ENCODE assay signal across 8 cellular contexts in genomic region chr7:74874748-74875512, GRCh38. TPM values are rescaled to one million over a fixed set of nuclear protein-coding genes. Genes with fewer than 3 reads are reported as not detected.
DNase-seq lines count a peak whose midpoint lies in the region; ATAC-seq, FAIRE-seq and TF ChIP-seq lines count a peak whose summit lies in the region.
"Not testable (repeated sequence)": the region's sequence is repeated elsewhere in the genome, so short reads cannot be mapped to it uniquely, and the experiment has no call there.

No MANE protein-coding gene starts in this region.

- WGBS in heart right ventricle, 2 donors: 42 to 44% methylated on average over 11 to 16 of the region's 20 CpGs
- 0% methylated on average over 1 of the region's 20 CpGs for WGBS in HepG2 (ENCODE audit: low lambda C conversion rate)
- WGBS in transverse colon (ENCODE audit: low coverage in 1 of 2), 2 donors: 40% methylated on average over 7 of the region's 20 CpGs; no CpG with 5 or more reads in 1 of the 2 donors

- not testable (repeated sequence) for H3K4me1 ChIP-seq in adipocyte (ENCODE audit: control insufficient read depth, insufficient read depth, low read length); heart right ventricle; HepG2 (ENCODE audit: insufficient read depth, low read length); transverse colon

- H3K27me3 ChIP-seq in adipocyte (replicated peaks; ENCODE audit: control insufficient read depth, insufficient read depth, low read length); heart right ventricle; HepG2 (ENCODE audit: control insufficient read depth in 1 of 2, insufficient read depth in 2 of 2, low read length in 2 of 2); transverse colon: not testable (repeated sequence)

- POLR2A ChIA-PET in HepG2 (lab: Yijun Ruan, JAX): not testable (repeated sequence)

- H3K27ac ChIP-seq in heart right ventricle (peak overlapping the region in 7 of 10 donors; percentile 44 to 79 (median 53)), HepG2 (ENCODE audit: extremely low read length, insufficient read depth, low read length) (peak overlapping the region; percentile 48), transverse colon (peak overlapping the region in 1 of 4 donors; percentile 45)

- TF ChIP-seq POLR2A in HepG2 (IDR thresholded peaks at IDR 0.05; ENCODE audit: insufficient read depth in 1 of 2, low read depth in 2 of 2, low read length in 2 of 2); transverse colon (IDR thresholded peaks at IDR 0.05): not testable (repeated sequence)

- in situ Hi-C loops in HepG2 (cut with HindIII; ENCODE audit: extremely low pct_ligation_motif_present, low pct_unique_long_range_greater_than_20kb); transverse colon (cut with MboI; ENCODE audit: low pct_ligation_motif_present in 1 of 4, low pct_unique_long_range_greater_than_20kb in 1 of 4, low sequenced_read_pairs in 3 of 4): not testable (repeated sequence)

- H4K20me1 ChIP-seq in HepG2 (ENCODE audit: insufficient read depth, low read length): not testable (repeated sequence)

- not testable (repeated sequence) for H3K4me3 ChIP-seq in adipocyte (ENCODE audit: low read length); heart right ventricle; transverse colon
- peak overlapping the region in 1 of 3 experiments; percentile 44; a peak in 2 of 6 replicates for H3K4me3 ChIP-seq in HepG2 (replicated peaks in 1 of 3; ENCODE audit: insufficient read depth in 1 of 3, low read depth in 2 of 3, low read length in 3 of 3)

- not testable (repeated sequence) for H3K9ac ChIP-seq in adipocyte (ENCODE audit: low read length)
- peak overlapping the region; percentile 34 for H3K9ac ChIP-seq in HepG2 (ENCODE audit: insufficient read depth, low read depth, low read length)

- not testable (repeated sequence) for BruUV-seq in HepG2 (replicated peaks; lab: Mats Ljungman, UMichigan)

- not testable (repeated sequence) for H2AFZ ChIP-seq in HepG2 (ENCODE audit: low read length)

- TF ChIP-seq EP300 in HepG2 (IDR thresholded peaks at IDR 0.05; ENCODE audit: low read depth in 2 of 2, low read length in 2 of 2) (peak in 1 of 2 experiments; percentile 41; a peak in 1 of 4 replicates), HepG2 (CRISPR knock-in tag; IDR thresholded peaks at IDR 0.05; ENCODE audit: borderline replicate concordance) (peak; percentile 57; the same call in 1 of the 2 replicates)
- not testable (repeated sequence) for TF ChIP-seq EP300 in transverse colon (IDR thresholded peaks at IDR 0.05; ENCODE audit: low read depth)

- H3K9me3 ChIP-seq in adipocyte (ENCODE audit: control insufficient read depth, low read length); heart right ventricle; HepG2 (ENCODE audit: low read length); transverse colon: not testable (repeated sequence)

- not testable (repeated sequence) for H3K36me3 ChIP-seq in adipocyte (ENCODE audit: control insufficient read depth, insufficient read depth, low read length, severe bottlenecking); heart right ventricle; HepG2 (replicated peaks in 1 of 2; ENCODE audit: control insufficient read depth in 1 of 2, insufficient read depth in 2 of 2, low read length in 2 of 2); transverse colon

- ATAC-seq in heart right ventricle (peak; percentile 77 to 92 (median 90)), HepG2 (peak; percentile 90)

- CTCF ChIA-PET in HepG2 (lab: Yijun Ruan, JAX; ENCODE audit: low intra/inter-chr PET ratio, low total read pairs): not testable (repeated sequence)

- DNase-seq in DMS53 (lab: John Stamatoyannopoulos, UW): peak; percentile 27
- peak; percentile 3 for DNase-seq in NCI-H460 (ENCODE audit: extremely low read depth, low read depth)
- peak; percentile 34 for DNase-seq in adipocyte (ENCODE audit: low read depth)
- DNase-seq in dermis blood vessel endothelial cell: peak; percentile 32
- peak; percentile 44 to 45 for DNase-seq in heart right ventricle
- DNase-seq in HepG2 (ENCODE audit: low spot score): peak; percentile 67
- DNase-seq in pons (ENCODE audit: low spot score): peak; percentile 53
- DNase-seq in transverse colon: peak; percentile 48

- TF ChIP-seq RAD21 in HepG2 (CRISPR knock-in tag; IDR thresholded peaks at IDR 0.05): not testable (repeated sequence)

- H3K79me2 ChIP-seq in HepG2 (ENCODE audit: insufficient read depth, low read length): not testable (repeated sequence)

- intact Hi-C loops in heart right ventricle (cut with DNase I); HepG2 (cut with micrococcal nuclease; ENCODE audit: unreplicated experiment); transverse colon (cut with DNase I; ENCODE audit: low total_unique reads): not testable (repeated sequence)

- peak overlapping the region; percentile 49 for H3K4me2 ChIP-seq in HepG2 (ENCODE audit: low read depth, low read length)

- TF ChIP-seq CTCF in heart right ventricle (IDR thresholded peaks at IDR 0.05); HepG2 (CRISPR knock-in tag; IDR thresholded peaks at IDR 0.05); transverse colon (IDR thresholded peaks at IDR 0.05): not testable (repeated sequence)

- not testable (repeated sequence) for FAIRE-seq in HepG2 (lab: Jason Lieb, UNC)

TF ChIP-seq in HepG2, 621 proteins besides CTCF, POLR2A, EP300 and RAD21 (continues in another document):
- TF ChIP-seq ZGPAT (CRISPR knock-in tag; IDR thresholded peaks at IDR 0.05): peak; percentile 50; the same call in 1 of the 2 replicates
- TF ChIP-seq PATZ1 (CRISPR knock-in tag; IDR thresholded peaks at IDR 0.05): peak; percentile 93

RNA-seq across cellular contexts. Expression of gene GTF2IRD2, which starts 23.5 kb away (rescaled TPM):
- 6.2 and 14.3 TPM in 2 replicates for total RNA-seq in NCI-H460 (2014; rRNA removed; shearing (Covaris generic))
- polyA plus RNA-seq in NCI-H460 (2014; cell fraction: nucleus; rRNA removed): 5.9 and 11.3 TPM in 2 replicates
- total RNA-seq in dermis blood vessel endothelial cell (3.8 and 4.8 TPM in 2 replicates), heart right ventricle (10 to 100 TPM; 12.4 to 26.1 (median 17.7) TPM), HepG2 (2016; rRNA removed; fragmentation: Illumina TruSeq; extraction: Trizol) (4.4 and 6.5 TPM in 2 replicates), transverse colon (100 to 1,000 TPM in 1 of 4 donors, 10 to 100 TPM in 3; 12.1 to 103 (median 24.9) TPM)
- polyA plus RNA-seq in heart right ventricle (10 to 100 TPM; 10.1 to 24.4 TPM), HepG2 (2011; rRNA removed) (9.4 and 11.2 TPM in 2 replicates)
- 15.2 and 16.5 TPM in 2 replicates for total RNA-seq in HepG2 (2016; cell fraction: cytosol; rRNA removed; fragmentation: Illumina TruSeq; extraction: Trizol; ENCODE audit: low read depth)
- 5.2 and 5.5 TPM in 2 replicates for total RNA-seq in HepG2 (2016; cell fraction: insoluble cytoplasmic fraction; rRNA removed; fragmentation: Illumina TruSeq; extraction: Trizol)
- 10.4 and 16.6 TPM in 2 replicates for total RNA-seq in HepG2 (2016; cell fraction: membrane; rRNA removed; fragmentation: Illumina TruSeq; extraction: Trizol)
- total RNA-seq in HepG2 (2016; cell fraction: nucleus; rRNA removed; fragmentation: Illumina TruSeq; extraction: Trizol): 5.0 and 5.3 TPM in 2 replicates
- 2.1 and 3.0 TPM in 2 replicates for polyA plus RNA-seq in HepG2 (2011; cell fraction: cytosol; rRNA removed)
- 6.6 and 7.1 TPM in 2 replicates for polyA plus RNA-seq in HepG2 (2011; cell fraction: nucleus; rRNA removed)
- polyA plus RNA-seq in HepG2 (2012): 6.2 and 11.7 TPM in 2 replicates
- 16.1 and 25.1 TPM in 2 replicates for polyA plus RNA-seq in HepG2 (2016; cell fraction: cytosol; fragmentation: Illumina TruSeq; extraction: Trizol; ENCODE audit: low read depth)
- 4.1 and 7.9 TPM in 2 replicates for polyA plus RNA-seq in HepG2 (2016; cell fraction: insoluble cytoplasmic fraction; fragmentation: Illumina TruSeq; extraction: Trizol; ENCODE audit: low read depth)
- 7.9 and 17.4 TPM in 2 replicates for polyA plus RNA-seq in HepG2 (2016; cell fraction: membrane; fragmentation: Illumina TruSeq; extraction: Trizol; ENCODE audit: low read depth)
- 6.9 and 12.7 TPM in 2 replicates for polyA plus RNA-seq in HepG2 (2016; cell fraction: nucleus; fragmentation: Illumina TruSeq; extraction: Trizol; ENCODE audit: insufficient read depth, low read depth)
- 3.3 and 6.2 TPM in 2 replicates for polyA minus RNA-seq in HepG2 (2011; rRNA and poly(A)+ RNA removed; ENCODE audit: low replicate concordance)
- polyA minus RNA-seq in HepG2 (2011; cell fraction: cytosol; rRNA and poly(A)+ RNA removed): 0.69 and 0.70 TPM in 2 replicates
- polyA minus RNA-seq in HepG2 (2011; cell fraction: nucleus; rRNA and poly(A)+ RNA removed): 6.3 and 11.8 TPM in 2 replicates

Comparison
In these comparisons a context has a peak if more than half of its experiments do, and no peak if none do; other contexts are left out.
1. DNase-seq: peak in every context shown above with its lines; median percentile 67 in HepG2; 53 in pons; 48 in transverse colon; 44 in heart right ventricle; 34 in adipocyte; 32 in dermis blood vessel endothelial cell; 27 in DMS53; 3 in NCI-H460.